Comparison of ENCODE assay signal across 8 cellular contexts in the genomic region with DNA sequence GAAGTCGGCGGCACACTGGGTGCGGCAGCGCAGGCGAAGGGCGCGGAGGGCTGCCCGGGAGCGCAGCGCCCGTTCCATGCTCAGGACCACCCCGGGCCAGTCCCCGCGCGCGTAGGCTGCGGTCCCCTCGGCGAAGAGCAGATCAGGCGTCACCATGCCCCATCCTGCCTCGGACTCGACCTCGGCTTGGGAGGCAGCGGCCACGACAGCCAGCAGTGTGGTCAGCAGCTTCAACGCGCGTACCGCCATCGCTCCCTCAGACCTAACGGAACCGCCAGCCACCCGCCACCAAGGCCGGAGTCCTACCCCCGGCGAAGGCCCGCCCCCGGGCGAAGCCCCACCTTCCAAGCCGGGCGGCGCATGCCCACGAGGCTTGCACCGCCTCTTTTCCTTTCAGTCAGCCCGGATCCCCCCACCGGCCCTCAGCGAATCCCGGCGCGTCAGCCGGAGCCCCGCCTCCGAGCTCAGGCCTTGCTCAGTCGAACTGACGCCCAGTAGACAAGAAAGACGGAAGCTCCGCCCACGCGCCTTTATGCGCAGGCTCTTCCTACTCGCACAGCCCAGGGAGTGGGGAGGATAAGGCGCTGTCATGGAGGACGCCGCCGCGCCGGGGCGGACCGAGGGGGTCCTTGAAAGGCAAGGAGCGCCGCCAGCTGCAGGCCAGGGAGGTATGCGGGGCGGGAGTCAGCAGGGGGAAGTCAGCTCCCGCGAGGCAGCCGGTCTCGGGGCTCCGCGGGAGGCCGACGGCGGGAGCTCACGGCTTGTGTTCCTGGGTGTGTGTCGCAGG. TPM values are rescaled to one million over a fixed set of nuclear protein-coding genes. Genes with fewer than 3 reads are reported as not detected.
DNase-seq lines count a peak whose midpoint lies in the region; ATAC-seq, FAIRE-seq and TF ChIP-seq lines count a peak whose summit lies in the region.

Gene C1orf50, plus strand, starts transcription at position 527 of the 787 bp plus-strand sequence. Its CDS starts 63 bp downstream, at position 590.
A gene with protein sequence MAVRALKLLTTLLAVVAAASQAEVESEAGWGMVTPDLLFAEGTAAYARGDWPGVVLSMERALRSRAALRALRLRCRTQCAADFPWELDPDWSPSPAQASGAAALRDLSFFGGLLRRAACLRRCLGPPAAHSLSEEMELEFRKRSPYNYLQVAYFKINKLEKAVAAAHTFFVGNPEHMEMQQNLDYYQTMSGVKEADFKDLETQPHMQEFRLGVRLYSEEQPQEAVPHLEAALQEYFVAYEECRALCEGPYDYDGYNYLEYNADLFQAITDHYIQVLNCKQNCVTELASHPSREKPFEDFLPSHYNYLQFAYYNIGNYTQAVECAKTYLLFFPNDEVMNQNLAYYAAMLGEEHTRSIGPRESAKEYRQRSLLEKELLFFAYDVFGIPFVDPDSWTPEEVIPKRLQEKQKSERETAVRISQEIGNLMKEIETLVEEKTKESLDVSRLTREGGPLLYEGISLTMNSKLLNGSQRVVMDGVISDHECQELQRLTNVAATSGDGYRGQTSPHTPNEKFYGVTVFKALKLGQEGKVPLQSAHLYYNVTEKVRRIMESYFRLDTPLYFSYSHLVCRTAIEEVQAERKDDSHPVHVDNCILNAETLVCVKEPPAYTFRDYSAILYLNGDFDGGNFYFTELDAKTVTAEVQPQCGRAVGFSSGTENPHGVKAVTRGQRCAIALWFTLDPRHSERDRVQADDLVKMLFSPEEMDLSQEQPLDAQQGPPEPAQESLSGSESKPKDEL (minus strand): TSS at position 306 of the 787 bp plus-strand sequence. CDS start 57 bp downstream, at position 249.

- H3K9me3 ChIP-seq in right atrium auricular region = no peaks in the 10 kb centered on the region
- H3K9me3 ChIP-seq in psoas muscle = no peaks in the 10 kb centered on the region

- H3K27ac ChIP-seq in right atrium auricular region (peak within 1 kb of the TSS; percentile 91 to 93), psoas muscle (peak within 1 kb of the TSS; percentile 91)

- H3K36me3 ChIP-seq in right atrium auricular region (peaks cover 5% of the 10 kb centered on the region), psoas muscle (ENCODE audit: insufficient read depth in 1 of 2, low read depth in 1 of 2) (peaks cover 0 to 7% of the 10 kb centered on the region in 2 donors)

- peaks cover 0 to 42% of the 10 kb centered on the region in 2 donors for H3K4me1 ChIP-seq in right atrium auricular region
- peaks cover 39% of the 10 kb centered on the region for H3K4me1 ChIP-seq in psoas muscle

- DNase-seq in NCI-H187 (lab: John Stamatoyannopoulos, UW) (peak; percentile 97 to 99), T-helper 2 cell (peak; percentile 99 to 100 (median 99)), anterior cingulate cortex (lab: John Stamatoyannopoulos, UW) (peak; percentile 89 to 100 (median 99)), right atrium auricular region (ENCODE audit: low spot score) (peak; percentile 100), psoas muscle (peak; percentile 100), urothelium cell line (ENCODE audit: low spot score) (peak; percentile 99)

- H3K4me3 ChIP-seq in right atrium auricular region = peak within 1 kb of the TSS; percentile 90 to 94
- H3K4me3 ChIP-seq in psoas muscle = peak within 1 kb of the TSS; percentile 85

- no peak for TF ChIP-seq CTCF in right atrium auricular region (IDR thresholded peaks at IDR 0.05)
- TF ChIP-seq CTCF in psoas muscle (IDR thresholded peaks at IDR 0.05) = no peak

- 0 to 1% (median 1%) methylated on average over 58 to 84 of the region's 84 CpGs for WGBS in psoas muscle, 3 donors

- peak; percentile 42 for FAIRE-seq in urothelium cell line (lab: Jason Lieb, UNC)

- intact Hi-C loops in psoas muscle (cut with DNase I) = loop anchor here (2.0 to 10.0 kb wide), 4 partner anchors 50 to 312 kb away; partner anchors contain the start of genes ERMAP (in 2 of the 2), SVBP (in 2 of the 2), PPCS (in 1 of the 2) and ZMYND12 (in 1 of the 2)

- ATAC-seq in GM18502 (IDR thresholded peaks at IDR 0.05; ENCODE audit: poor library complexity, unreplicated experiment) (peak; percentile 92), HG02943 (IDR thresholded peaks at IDR 0.05; ENCODE audit: low read depth, unreplicated experiment) (peak; percentile 86), psoas muscle (peak; percentile 97 to 98 (median 98))

- H3K27me3 ChIP-seq in right atrium auricular region (no peaks in the 10 kb centered on the region), psoas muscle (ENCODE audit: insufficient read depth in 3 of 3, low read length in 2 of 3) (no peaks in the 10 kb centered on the region)

RNA-seq across cellular contexts. Expression of gene C1orf50, which starts in this region (rescaled TPM):
- total RNA-seq in right atrium auricular region (1 to 10 TPM; 3.0 to 3.6 TPM), psoas muscle (10 to 100 TPM in 1 of 4 donors, 1 to 10 TPM in 3; 7.5 to 10.2 (median 8.7) TPM)
- polyA plus RNA-seq in psoas muscle = 1 to 10 TPM; 2.5 to 6.2 (median 4.2) TPM

RNA-seq across cellular contexts. Expression of the second gene that starts in this region (rescaled TPM):
- 10 to 100 TPM; 11.3 to 15.6 TPM for total RNA-seq in right atrium auricular region
- total RNA-seq in psoas muscle = 1 to 10 TPM; 5.1 to 8.5 (median 6.2) TPM
- polyA plus RNA-seq in psoas muscle = 1 to 10 TPM; 2.9 to 7.0 (median 5.1) TPM

Comparison
In these comparisons a context has a peak if more than half of its experiments do, and no peak if none do; other contexts are left out.
1. Peak in every context shown above with its lines: DNase-seq, ATAC-seq, H3K4me3 ChIP-seq and H3K27ac ChIP-seq.